ENCODE assay signal across 8 cellular contexts in the genomic region with DNA sequence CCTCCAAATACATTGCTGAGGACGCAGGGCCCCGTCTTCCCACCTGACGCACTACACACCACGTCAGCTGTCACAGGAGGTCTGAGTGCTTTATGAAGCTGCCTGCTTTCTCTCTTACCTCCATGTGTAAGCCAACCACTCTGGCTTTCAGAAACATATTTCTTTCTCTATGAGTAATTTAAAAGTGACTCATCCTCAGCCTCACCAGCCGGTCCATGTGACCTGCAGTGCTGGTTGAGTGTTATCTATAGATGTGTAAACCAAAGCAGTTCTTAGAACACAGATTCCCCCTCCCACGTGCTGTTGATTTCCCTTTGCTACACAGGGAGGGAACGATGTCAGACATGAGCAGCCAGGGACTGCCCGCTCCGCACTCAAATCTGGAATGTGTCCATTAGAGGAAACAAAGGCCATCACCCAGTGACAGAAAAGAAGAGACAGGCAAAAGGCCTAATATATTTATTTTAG.
DNase-seq lines count a peak whose midpoint lies in the region; ATAC-seq and TF ChIP-seq lines count a peak whose summit lies in the region.

No MANE protein-coding gene starts in this region.

- CTCF ChIA-PET in HEK293 (lab: Yijun Ruan, JAX), result interaction anchor here (1.3 to 1.6 kb wide), 2 partner anchors 30 to 145 kb away, joined by 3 read pairs; no protein-coding TSS in a partner anchor

- POLR2A ChIA-PET in HEK293 (lab: Yijun Ruan, JAX), result interaction anchor here (1.0 kb wide), 1 partner anchor 12 kb away, joined by 3 read pairs; no protein-coding TSS in a partner anchor

- H3K27me3 Mint-ChIP-seq in progenitor cell of endocrine pancreas, result peaks cover 10% of the 10 kb centered on the region

- TF ChIP-seq EP300 in suprapubic skin (IDR thresholded peaks at IDR 0.05), result no peak

- H3K9me3 Mint-ChIP-seq in progenitor cell of endocrine pancreas (ENCODE audit: low read depth), result no peaks in the 10 kb centered on the region

- TF ChIP-seq CTCF in GM10266 (IDR thresholded peaks at IDR 0.05; ENCODE audit: control insufficient read depth, insufficient read depth, low read depth, missing control alignments), result no peak
- TF ChIP-seq CTCF in HEK293 (tag by site-specific recombination; IDR thresholded peaks at IDR 0.05), result no peak
- TF ChIP-seq CTCF in omental fat pad (IDR thresholded peaks at IDR 0.05), result no peak
- TF ChIP-seq CTCF in suprapubic skin (IDR thresholded peaks at IDR 0.05), result no peak
- TF ChIP-seq CTCF in progenitor cell of endocrine pancreas (IDR thresholded peaks at IDR 0.05; ENCODE audit: unreplicated experiment), result no peak

- DNase-seq in GM10266 (ENCODE audit: extremely low spot score), result peak; percentile 67
- peak; percentile 45 for DNase-seq in NCI-H2196 treated with DMSO at 0.1 percent for 48 hours (lab: John Stamatoyannopoulos, UW; ENCODE audit: unreplicated experiment)
- peak; percentile 79 for DNase-seq in activated CD8-positive, alpha-beta memory T cell treated with anti-CD3 and anti-CD28 coated beads, Interleukin-2, amount 50 U/mL, for 1 hour (ENCODE audit: extremely low read depth)
- peak; percentile 85 for DNase-seq in epithelial cell of prostate (ENCODE audit: low read depth, low spot score)
- peak; percentile 70 for DNase-seq in omental fat pad (ENCODE audit: low spot score)
- DNase-seq in suprapubic skin (ENCODE audit: low spot score in 2 of 2), result peak in 1 of 2 donors; percentile 86
- DNase-seq in progenitor cell of endocrine pancreas (ENCODE audit: low spot score, unreplicated experiment), result no peak

- H3K4me1 Mint-ChIP-seq in progenitor cell of endocrine pancreas (ENCODE audit: low read depth), result peaks cover 6% of the 10 kb centered on the region

- ATAC-seq in omental fat pad (ENCODE audit: low FRiP score), result peak; percentile 94

- H3K27ac Mint-ChIP-seq in progenitor cell of endocrine pancreas, result no peak overlapping the region

- TF ChIP-seq POLR2A in suprapubic skin (IDR thresholded peaks at IDR 0.05), result no peak

- peaks cover 1% of the 10 kb centered on the region for H3K36me3 Mint-ChIP-seq in progenitor cell of endocrine pancreas (ENCODE audit: insufficient read depth)

- H3K27ac ChIP-seq in HEK293 (ENCODE audit: extremely low read depth, low read depth, low read length) (no peak overlapping the region), epithelial cell of prostate (no peak overlapping the region), suprapubic skin (peak overlapping the region; percentile 84)

- no peak overlapping the region for H3K4me3 Mint-ChIP-seq in progenitor cell of endocrine pancreas (ENCODE audit: low read depth)

- H3K27me3 ChIP-seq in suprapubic skin, result no peaks in the 10 kb centered on the region

- H3K4me1 ChIP-seq in HEK293 (ENCODE audit: control insufficient read depth, insufficient read depth, low read length) (peaks cover 11% of the 10 kb centered on the region), suprapubic skin (peaks cover 52% of the 10 kb centered on the region)

- WGBS in suprapubic skin, result 28% methylated on average over 9 of the region's 9 CpGs

- H3K4me3 ChIP-seq in HEK293 (ENCODE audit: low read depth, low read length), result no peak overlapping the region
- H3K4me3 ChIP-seq in suprapubic skin, result no peak overlapping the region

- no peaks in the 10 kb centered on the region for H3K36me3 ChIP-seq in HEK293 (ENCODE audit: control insufficient read depth in 2 of 2, insufficient read depth in 1 of 2, low read length in 2 of 2)
- H3K36me3 ChIP-seq in suprapubic skin, result no peaks in the 10 kb centered on the region

- H3K9me3 ChIP-seq in HEK293 (ENCODE audit: control insufficient read depth, insufficient read depth, low read depth, low read length) (no peaks in the 10 kb centered on the region), suprapubic skin (no peaks in the 10 kb centered on the region)

TF ChIP-seq in HEK293, 187 proteins besides CTCF, POLR2A, EP300 and RAD21 (continues in another document):
- TF ChIP-seq ZEB2 (tag by site-specific recombination; IDR thresholded peaks at IDR 0.05), result 0 out of 2 replicates have a peak, but pooled peaks have one; percentile 28
- TF ChIP-seq ZNF660 (tag by site-specific recombination; IDR thresholded peaks at IDR 0.05), result peak; percentile 85; the same call in 1 of the 2 replicates
- TF ChIP-seq ZBTB20 (tag by site-specific recombination; IDR thresholded peaks at IDR 0.05), result peak; percentile 84
- TF ChIP-seq, protein P1, sequence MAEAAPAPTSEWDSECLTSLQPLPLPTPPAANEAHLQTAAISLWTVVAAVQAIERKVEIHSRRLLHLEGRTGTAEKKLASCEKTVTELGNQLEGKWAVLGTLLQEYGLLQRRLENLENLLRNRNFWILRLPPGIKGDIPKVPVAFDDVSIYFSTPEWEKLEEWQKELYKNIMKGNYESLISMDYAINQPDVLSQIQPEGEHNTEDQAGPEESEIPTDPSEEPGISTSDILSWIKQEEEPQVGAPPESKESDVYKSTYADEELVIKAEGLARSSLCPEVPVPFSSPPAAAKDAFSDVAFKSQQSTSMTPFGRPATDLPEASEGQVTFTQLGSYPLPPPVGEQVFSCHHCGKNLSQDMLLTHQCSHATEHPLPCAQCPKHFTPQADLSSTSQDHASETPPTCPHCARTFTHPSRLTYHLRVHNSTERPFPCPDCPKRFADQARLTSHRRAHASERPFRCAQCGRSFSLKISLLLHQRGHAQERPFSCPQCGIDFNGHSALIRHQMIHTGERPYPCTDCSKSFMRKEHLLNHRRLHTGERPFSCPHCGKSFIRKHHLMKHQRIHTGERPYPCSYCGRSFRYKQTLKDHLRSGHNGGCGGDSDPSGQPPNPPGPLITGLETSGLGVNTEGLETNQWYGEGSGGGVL (tag by site-specific recombination; IDR thresholded peaks at IDR 0.05), result peak; percentile 71; the same call in 1 of the 2 replicates
- TF ChIP-seq ZNF311 (tag by site-specific recombination; IDR thresholded peaks at IDR 0.05; ENCODE audit: borderline replicate concordance), result no peak
- TF ChIP-seq ZFHX2 (tag by site-specific recombination; conservative IDR thresholded peaks at IDR 0.05), result peak; percentile 25
- TF ChIP-seq, protein P2, sequence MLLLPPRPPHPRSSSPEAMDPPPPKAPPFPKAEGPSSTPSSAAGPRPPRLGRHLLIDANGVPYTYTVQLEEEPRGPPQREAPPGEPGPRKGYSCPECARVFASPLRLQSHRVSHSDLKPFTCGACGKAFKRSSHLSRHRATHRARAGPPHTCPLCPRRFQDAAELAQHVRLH (tag by site-specific recombination; IDR thresholded peaks at IDR 0.05), result no peak
- peak; percentile 93 for TF ChIP-seq GFI1B (tag by site-specific recombination; IDR thresholded peaks at IDR 0.05)
- 0 out of 2 replicates have a peak, but pooled peaks have one; percentile 24 for TF ChIP-seq ZNF341 (tag by site-specific recombination; IDR thresholded peaks at IDR 0.05; ENCODE audit: low read depth)
- no peak for TF ChIP-seq ZNF426 (tag by site-specific recombination; IDR thresholded peaks at IDR 0.05)
- TF ChIP-seq ZNF335 (tag by site-specific recombination; conservative IDR thresholded peaks at IDR 0.05), result 0 out of 2 replicates have a peak, but pooled peaks have one; percentile 34
- TF ChIP-seq ZNF157 (tag by site-specific recombination; IDR thresholded peaks at IDR 0.05), result no peak
- TF ChIP-seq ZNF629 (tag by site-specific recombination; IDR thresholded peaks at IDR 0.05), result peak; percentile 55
- TF ChIP-seq ZNF600 (tag by site-specific recombination; IDR thresholded peaks at IDR 0.05), result peak; percentile 67; the same call in 1 of the 2 replicates
- peak; percentile 52; the same call in 1 of the 2 replicates for TF ChIP-seq PRDM1 (tag by site-specific recombination; IDR thresholded peaks at IDR 0.05)
- TF ChIP-seq ZFP37 (tag by site-specific recombination; IDR thresholded peaks at IDR 0.05), result no peak
- no peak for TF ChIP-seq ZNF777 (tag by site-specific recombination; IDR thresholded peaks at IDR 0.05; ENCODE audit: borderline replicate concordance)
- TF ChIP-seq, protein P3, sequence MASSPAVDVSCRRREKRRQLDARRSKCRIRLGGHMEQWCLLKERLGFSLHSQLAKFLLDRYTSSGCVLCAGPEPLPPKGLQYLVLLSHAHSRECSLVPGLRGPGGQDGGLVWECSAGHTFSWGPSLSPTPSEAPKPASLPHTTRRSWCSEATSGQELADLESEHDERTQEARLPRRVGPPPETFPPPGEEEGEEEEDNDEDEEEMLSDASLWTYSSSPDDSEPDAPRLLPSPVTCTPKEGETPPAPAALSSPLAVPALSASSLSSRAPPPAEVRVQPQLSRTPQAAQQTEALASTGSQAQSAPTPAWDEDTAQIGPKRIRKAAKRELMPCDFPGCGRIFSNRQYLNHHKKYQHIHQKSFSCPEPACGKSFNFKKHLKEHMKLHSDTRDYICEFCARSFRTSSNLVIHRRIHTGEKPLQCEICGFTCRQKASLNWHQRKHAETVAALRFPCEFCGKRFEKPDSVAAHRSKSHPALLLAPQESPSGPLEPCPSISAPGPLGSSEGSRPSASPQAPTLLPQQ (tag by site-specific recombination; IDR thresholded peaks at IDR 0.05), result 0 out of 2 replicates have a peak, but pooled peaks have one; percentile 51
- TF ChIP-seq ZNF2 (tag by site-specific recombination; IDR thresholded peaks at IDR 0.05), result no peak
- TF ChIP-seq, protein P4, sequence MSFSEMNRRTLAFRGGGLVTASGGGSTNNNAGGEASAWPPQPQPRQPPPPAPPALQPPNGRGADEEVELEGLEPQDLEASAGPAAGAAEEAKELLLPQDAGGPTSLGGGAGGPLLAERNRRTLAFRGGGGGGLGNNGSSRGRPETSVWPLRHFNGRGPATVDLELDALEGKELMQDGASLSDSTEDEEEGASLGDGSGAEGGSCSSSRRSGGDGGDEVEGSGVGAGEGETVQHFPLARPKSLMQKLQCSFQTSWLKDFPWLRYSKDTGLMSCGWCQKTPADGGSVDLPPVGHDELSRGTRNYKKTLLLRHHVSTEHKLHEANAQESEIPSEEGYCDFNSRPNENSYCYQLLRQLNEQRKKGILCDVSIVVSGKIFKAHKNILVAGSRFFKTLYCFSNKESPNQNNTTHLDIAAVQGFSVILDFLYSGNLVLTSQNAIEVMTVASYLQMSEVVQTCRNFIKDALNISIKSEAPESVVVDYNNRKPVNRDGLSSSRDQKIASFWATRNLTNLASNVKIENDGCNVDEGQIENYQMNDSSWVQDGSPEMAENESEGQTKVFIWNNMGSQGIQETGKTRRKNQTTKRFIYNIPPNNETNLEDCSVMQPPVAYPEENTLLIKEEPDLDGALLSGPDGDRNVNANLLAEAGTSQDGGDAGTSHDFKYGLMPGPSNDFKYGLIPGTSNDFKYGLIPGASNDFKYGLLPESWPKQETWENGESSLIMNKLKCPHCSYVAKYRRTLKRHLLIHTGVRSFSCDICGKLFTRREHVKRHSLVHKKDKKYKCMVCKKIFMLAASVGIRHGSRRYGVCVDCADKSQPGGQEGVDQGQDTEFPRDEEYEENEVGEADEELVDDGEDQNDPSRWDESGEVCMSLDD (tag by site-specific recombination; IDR thresholded peaks at IDR 0.05), result no peak
- no peak for TF ChIP-seq ZNF416 (tag by site-specific recombination; IDR thresholded peaks at IDR 0.05)
- peak; percentile 27; the same call in 1 of the 2 replicates for TF ChIP-seq SCRT2 (tag by site-specific recombination; IDR thresholded peaks at IDR 0.05)
